ENCODE assay signal across 8 cellular contexts in genomic region chr20:37345339-37346231, GRCh38. TPM values are rescaled to one million over a fixed set of nuclear protein-coding genes. Genes with fewer than 3 reads are reported as not detected.
DNase-seq lines count a peak whose midpoint lies in the region; ATAC-seq and TF ChIP-seq lines count a peak whose summit lies in the region.

Gene SRC, plus strand, starts transcription at chr20:37346140. Its CDS starts 38,014 bp downstream, at chr20:37384154.

- peak within 1 kb of the TSS; percentile 72 for H3K4me3 Mint-ChIP-seq in activated T-cell treated with anti-CD3 and anti-CD28 coated beads, Interleukin-2, amount 50 U/mL, for 24 hours

- H3K4me1 ChIP-seq in HEK293 (ENCODE audit: control insufficient read depth, insufficient read depth, low read length), result peaks cover 2% of the 10 kb centered on the region; the same call in 1 of the 2 replicates
- peaks cover 5% of the 10 kb centered on the region for H3K4me1 ChIP-seq in fibroblast of lung (ENCODE audit: control insufficient read depth, extremely low read depth, insufficient read depth, low read length)

- H3K4me1 Mint-ChIP-seq in activated T-cell treated with anti-CD3 and anti-CD28 coated beads, Interleukin-2, amount 50 U/mL, for 24 hours (ENCODE audit: low read depth), result peaks cover 19% of the 10 kb centered on the region

- no peak for TF ChIP-seq CTCF in HEK293 (tag by site-specific recombination; IDR thresholded peaks at IDR 0.05)
- no peak for TF ChIP-seq CTCF in fibroblast of lung (conservative IDR thresholded peaks at IDR 0.05 in 1 of 2, IDR thresholded peaks at IDR 0.05 in 1 of 2; ENCODE audit: low read depth in 1 of 2, low read length in 2 of 2)

- H4K20me1 ChIP-seq in fibroblast of lung (ENCODE audit: control insufficient read depth, extremely low read depth, insufficient read depth, low read length), result no peaks in the 10 kb centered on the region

- no peaks in the 10 kb centered on the region for H3K9me3 Mint-ChIP-seq in activated T-cell treated with anti-CD3 and anti-CD28 coated beads, Interleukin-2, amount 50 U/mL, for 24 hours

- H3K4me2 ChIP-seq in fibroblast of lung (ENCODE audit: extremely low read depth, insufficient read depth, low read length), result peak within 1 kb of the TSS; percentile 87

- H3K9me3 ChIP-seq in HEK293 (ENCODE audit: control insufficient read depth, insufficient read depth, low read depth, low read length), result no peaks in the 10 kb centered on the region
- H3K9me3 ChIP-seq in fibroblast of lung (ENCODE audit: control insufficient read depth, insufficient read depth, low read depth, low read length), result no peaks in the 10 kb centered on the region

- POLR2A ChIA-PET in HEK293 (lab: Yijun Ruan, JAX), result interaction anchor here (0.6 to 1.5 kb wide), 9 partner anchors 10 to 75 kb away, joined by 3 to 11 read pairs (median 3); partner anchors contain the start of gene MANBAL

- H3K4me3 ChIP-seq in HEK293 (ENCODE audit: low read depth, low read length) (peak within 1 kb of the TSS; percentile 57), fibroblast of lung (replicated peaks in 1 of 4; ENCODE audit: control extremely low read depth in 1 of 4, insufficient read depth in 1 of 4, low read depth in 3 of 4, low read length in 4 of 4) (peak within 1 kb of the TSS; percentile 51 to 72 (median 64))

- H3K36me3 Mint-ChIP-seq in activated T-cell treated with anti-CD3 and anti-CD28 coated beads, Interleukin-2, amount 50 U/mL, for 24 hours (ENCODE audit: low read depth), result no peaks in the 10 kb centered on the region

- peak within 1 kb of the TSS; percentile 41; the same call in 1 of the 2 replicates for H3K27ac ChIP-seq in HEK293 (ENCODE audit: extremely low read depth, low read depth, low read length)
- no peak within 1 kb of the TSS for H3K27ac ChIP-seq in fibroblast of lung (ENCODE audit: insufficient read depth, low read length)

- H3K27me3 Mint-ChIP-seq in activated T-cell treated with anti-CD3 and anti-CD28 coated beads, Interleukin-2, amount 50 U/mL, for 24 hours, result no peaks in the 10 kb centered on the region

- peak within 1 kb of the TSS; percentile 39 for H2AFZ ChIP-seq in fibroblast of lung (ENCODE audit: low read length)

- DNase-seq in COLO829 (ENCODE audit: low spot score), result peak; percentile 70
- DNase-seq in NOMO-1 (lab: John Stamatoyannopoulos, UW; ENCODE audit: unreplicated experiment in 2 of 2), result peak; percentile 33 to 73
- DNase-seq in activated T-cell treated with anti-CD3 and anti-CD28 coated beads, Interleukin-2, amount 50 U/mL, for 24 hours, result peak; percentile 70
- DNase-seq in fibroblast of lung (ENCODE audit: low read depth in 2 of 2), result peak; percentile 68 to 70
- peak; percentile 53 for DNase-seq in myocyte (ENCODE audit: low read depth)
- peak in 4 of 6 experiments; percentile 16 to 35 (median 24) for DNase-seq in stimulated activated naive CD4-positive, alpha-beta T cell (lab: John Stamatoyannopoulos, UW)

- H3K27me3 ChIP-seq in fibroblast of lung (ENCODE audit: control insufficient read depth, insufficient read depth, low read length), result no peaks in the 10 kb centered on the region

- peak within 1 kb of the TSS; percentile 41 for H3K27ac Mint-ChIP-seq in activated T-cell treated with anti-CD3 and anti-CD28 coated beads, Interleukin-2, amount 50 U/mL, for 24 hours

- H3K36me3 ChIP-seq in HEK293 (ENCODE audit: control insufficient read depth in 2 of 2, insufficient read depth in 1 of 2, low read length in 2 of 2), result peaks cover 0 to 23% of the 10 kb centered on the region in 2 experiments; a peak in 1 of 3 replicates
- H3K36me3 ChIP-seq in fibroblast of lung (ENCODE audit: control insufficient read depth, insufficient read depth, low read length), result peaks cover 2% of the 10 kb centered on the region

- no peak for ATAC-seq in GM19455 (IDR thresholded peaks at IDR 0.05; ENCODE audit: unreplicated experiment)

- CTCF ChIA-PET in HEK293 (lab: Yijun Ruan, JAX), result no interaction called here

- peaks cover 19% of the 10 kb centered on the region for H3K79me2 ChIP-seq in fibroblast of lung (ENCODE audit: control insufficient read depth, insufficient read depth, low read length)

- peak within 1 kb of the TSS; percentile 67 for H3K9ac ChIP-seq in fibroblast of lung (ENCODE audit: insufficient read depth, low read length)

TF ChIP-seq in HEK293, 187 proteins besides CTCF, POLR2A, EP300 and RAD21 (continues in another document):
- TF ChIP-seq GLI2 (tag by site-specific recombination; IDR thresholded peaks at IDR 0.05; ENCODE audit: borderline replicate concordance, low read depth), result no peak
- TF ChIP-seq ZBTB8A (tag by site-specific recombination; IDR thresholded peaks at IDR 0.05), result peak; percentile 73
- TF ChIP-seq EGR2 (tag by site-specific recombination; IDR thresholded peaks at IDR 0.05; ENCODE audit: low read depth), result peak; percentile 84
- no peak for TF ChIP-seq HIC1 (tag by site-specific recombination; IDR thresholded peaks at IDR 0.05)
- TF ChIP-seq MEIS1 (CRISPR knock-in tag; IDR thresholded peaks at IDR 0.05; ENCODE audit: borderline replicate concordance), result no peak
- TF ChIP-seq ZBTB17 (tag by site-specific recombination; IDR thresholded peaks at IDR 0.05), result peak; percentile 43; the same call in 1 of the 2 replicates
- TF ChIP-seq GLIS2 (tag by site-specific recombination; IDR thresholded peaks at IDR 0.05), result peak; percentile 84
- TF ChIP-seq ZNF398 (tag by site-specific recombination; IDR thresholded peaks at IDR 0.05), result peak; percentile 95
- TF ChIP-seq BCL11A (tag by site-specific recombination; IDR thresholded peaks at IDR 0.05; ENCODE audit: low read depth), result peak; percentile 25; the same call in 1 of the 2 replicates
- TF ChIP-seq ZBTB26 (tag by site-specific recombination; optimal IDR thresholded peaks at IDR 0.05), result peak; percentile 84
- TF ChIP-seq KLF1 (tag by site-specific recombination; IDR thresholded peaks at IDR 0.05), result peak; percentile 76
- peak; percentile 39 for TF ChIP-seq ZIC2 (tag by site-specific recombination; IDR thresholded peaks at IDR 0.05)
- TF ChIP-seq SP3 (tag by site-specific recombination; IDR thresholded peaks at IDR 0.05), result peak; percentile 93
- TF ChIP-seq WT1 (tag by site-specific recombination; IDR thresholded peaks at IDR 0.05), result peak; percentile 85
- TF ChIP-seq ZNF596 (tag by site-specific recombination; IDR thresholded peaks at IDR 0.05), result no peak
- peak; percentile 63 for TF ChIP-seq GLIS1 (tag by site-specific recombination; IDR thresholded peaks at IDR 0.05)
- TF ChIP-seq ZEB2 (tag by site-specific recombination; IDR thresholded peaks at IDR 0.05), result peak; percentile 62

RNA-seq across cellular contexts. Expression of gene SRC, which starts in this region (rescaled TPM):
- total RNA-seq in fibroblast of lung (12.3 and 20.3 TPM in 2 replicates), myocyte (3.2 and 8.0 TPM in 2 replicates)
- 17.8 and 18.6 TPM in 2 replicates for polyA plus RNA-seq in fibroblast of lung
- 17.6 and 20.6 TPM in 2 replicates for polyA plus RNA-seq in fibroblast of lung (2012)
- polyA minus RNA-seq in fibroblast of lung (ENCODE audit: low replicate concordance), result 75.3 and 83.3 TPM in 2 replicates
- 12.5 TPM for polyA plus RNA-seq in myocyte (2012)
